In the genomic region with DNA sequence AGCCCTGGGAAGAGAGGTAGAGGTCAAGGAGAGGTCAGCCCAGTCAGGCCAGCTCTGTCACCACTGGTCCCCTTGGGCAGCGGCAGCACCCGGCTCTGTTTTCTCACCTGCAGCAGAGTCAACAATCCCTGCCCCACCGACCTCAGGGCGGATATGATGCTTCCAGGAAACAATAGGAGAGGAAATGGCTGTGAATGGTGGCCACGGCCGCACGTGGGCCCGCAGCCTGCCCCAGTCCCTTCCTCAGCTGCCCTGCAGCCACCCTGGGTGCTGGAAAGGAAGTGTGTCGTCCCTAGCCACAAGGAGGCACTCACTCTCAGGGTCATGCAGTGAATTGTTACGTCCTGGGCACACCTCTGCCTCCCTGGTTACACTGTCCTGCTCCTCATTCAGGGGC, we compare ENCODE assay signal across 8 cellular contexts.
DNase-seq lines count a peak whose midpoint lies in the region; ATAC-seq and TF ChIP-seq lines count a peak whose summit lies in the region.

No MANE protein-coding gene starts in this region.

- TF ChIP-seq POLR2A in transverse colon (IDR thresholded peaks at IDR 0.05): no peak

- no peak overlapping the region for H2BK15ac ChIP-seq in H9 (ENCODE audit: low read depth, low read length)

- H3K18ac ChIP-seq in H9 (ENCODE audit: insufficient read length, low read depth, low read length): no peak overlapping the region

- WGBS in H9 (ENCODE audit: extremely low coverage, insufficient read length, low lambda C conversion rate): no CpG with 5 or more reads among the region's 10 CpGs
- whole genome bisulfite sequencing in heart right ventricle, 2 donors: 72 to 79% methylated on average over 10 of the region's 10 CpGs
- WGBS in transverse colon (ENCODE audit: low coverage in 1 of 2), 2 donors: 64% methylated on average over 10 of the region's 10 CpGs; no CpG with 5 or more reads in 1 of the 2 donors
- 81% methylated on average over 10 of the region's 10 CpGs for WGBS in hepatocyte (ENCODE audit: low lambda C conversion rate, missing lambda C conversion rate)

- no peak overlapping the region for H3K14ac ChIP-seq in H9 (ENCODE audit: insufficient read depth, low read length)

- H3K23ac ChIP-seq in H9 (ENCODE audit: insufficient read length, low read depth, low read length): no peak overlapping the region

- no peak overlapping the region for H4K91ac ChIP-seq in H9 (ENCODE audit: insufficient read length, low read depth, low read length)

- H2BK12ac ChIP-seq in H9 (ENCODE audit: insufficient read length, low read depth, low read length): no peak overlapping the region

- in situ Hi-C loops in transverse colon (cut with MboI; ENCODE audit: low pct_ligation_motif_present in 1 of 4, low pct_unique_long_range_greater_than_20kb in 1 of 4, low sequenced_read_pairs in 3 of 4): no loop called here

- H2AFZ ChIP-seq in H9 (ENCODE audit: low read length): no peak overlapping the region
- no peak overlapping the region for H2AFZ ChIP-seq in hepatocyte

- H3K27ac ChIP-seq in H9 (ENCODE audit: insufficient read length, low read depth, low read length) (no peak overlapping the region), heart right ventricle (peak overlapping the region in 1 of 10 donors; percentile 36), transverse colon (peak overlapping the region in 2 of 4 donors; percentile 32 to 60), hepatocyte (no peak overlapping the region)

- H3K4me1 Mint-ChIP-seq in H9: peaks cover 25 to 29% of the 10 kb centered on the region in 2 experiments
- H3K4me1 Mint-ChIP-seq in activated CD4-positive, alpha-beta T cell treated with anti-CD3 and anti-CD28 coated beads, Interleukin-2, amount 10 ng/mL, durations not matched to agents 24 days and 14 days: peaks cover 65% of the 10 kb centered on the region

- no peaks in the 10 kb centered on the region for H3K23me2 ChIP-seq in H9 (ENCODE audit: insufficient read length, low read depth, low read length, poor library complexity, severe bottlenecking)

- H3K56ac ChIP-seq in H9 (ENCODE audit: insufficient read length, low read depth, low read length): no peak overlapping the region

- TF ChIP-seq EP300 in transverse colon (IDR thresholded peaks at IDR 0.05; ENCODE audit: low read depth): no peak

- no peak overlapping the region for H3K27ac Mint-ChIP-seq in H9
- H3K27ac Mint-ChIP-seq in activated CD4-positive, alpha-beta T cell treated with anti-CD3 and anti-CD28 coated beads, Interleukin-2, amount 10 ng/mL, durations not matched to agents 24 days and 14 days: peak overlapping the region; percentile 66

- no peak overlapping the region for H3K4me2 ChIP-seq in H9 (ENCODE audit: insufficient read depth, insufficient read length, low read length)
- no peak overlapping the region for H3K4me2 ChIP-seq in hepatocyte

- intact Hi-C loops in activated CD4-positive, alpha-beta T cell treated with anti-CD3 and anti-CD28 coated beads, Interleukin-2, amount 10 ng/mL, durations not matched to agents 24 days and 14 days (cut with micrococcal nuclease): loop anchor here (1.0 to 10.0 kb wide), 2 partner anchors 27 to 805 kb away; a partner anchor contains a TSS
- intact Hi-C loops in heart right ventricle (cut with DNase I): no loop called here
- intact Hi-C loops in transverse colon (cut with DNase I; ENCODE audit: low total_unique reads): no loop called here

- no peak overlapping the region for H3K9ac ChIP-seq in H9 (ENCODE audit: extremely low read depth, insufficient read length, low read length)

- no peak overlapping the region for H2BK20ac ChIP-seq in H9 (ENCODE audit: low read depth, low read length, poor library complexity, severe bottlenecking)

- peak; percentile 32 to 42 for DNase-seq in AML-193 (lab: John Stamatoyannopoulos, UW)
- peak; percentile 62 for DNase-seq in H9
- DNase-seq in activated CD4-positive, alpha-beta T cell treated with anti-CD3 and anti-CD28 coated beads, Interleukin-2, amount 10 ng/mL, durations not matched to agents 24 days and 14 days: peak; percentile 78
- DNase-seq in heart right ventricle: peak in 1 of 2 donors; percentile 19
- peak; percentile 56 for DNase-seq in transverse colon
- DNase-seq in hepatocyte (ENCODE audit: low spot score): no peak

- H2AK5ac ChIP-seq in H9 (ENCODE audit: insufficient read length, low read length): no peak overlapping the region

- no peaks in the 10 kb centered on the region for H3K36me3 ChIP-seq in heart right ventricle
- H3K36me3 ChIP-seq in transverse colon: no peaks in the 10 kb centered on the region
- H3K36me3 ChIP-seq in hepatocyte (replicated peaks; ENCODE audit: insufficient read depth, low read depth): no peaks in the 10 kb centered on the region

- no peaks in the 10 kb centered on the region for H3K27me3 Mint-ChIP-seq in H9 (ENCODE audit: low read depth)
- H3K27me3 Mint-ChIP-seq in activated CD4-positive, alpha-beta T cell treated with anti-CD3 and anti-CD28 coated beads, Interleukin-2, amount 10 ng/mL, durations not matched to agents 24 days and 14 days: no peaks in the 10 kb centered on the region

- H3K9me3 Mint-ChIP-seq in H9: no peaks in the 10 kb centered on the region
- H3K9me3 Mint-ChIP-seq in activated CD4-positive, alpha-beta T cell treated with anti-CD3 and anti-CD28 coated beads, Interleukin-2, amount 10 ng/mL, durations not matched to agents 24 days and 14 days: no peaks in the 10 kb centered on the region

- TF ChIP-seq CTCF in H9 (conservative IDR thresholded peaks at IDR 0.05) (peak; percentile 60; the same call in 2 of the 3 replicates), heart right ventricle (IDR thresholded peaks at IDR 0.05) (peak in 4 of 9 donors; percentile 10 to 50 (median 22)), transverse colon (IDR thresholded peaks at IDR 0.05) (peak in 3 of 5 experiments; percentile 30 to 58 (median 51)), hepatocyte (IDR thresholded peaks at IDR 0.05; ENCODE audit: poor library complexity) (no peak)

- no peak overlapping the region for H2BK120ac ChIP-seq in H9 (ENCODE audit: low read depth, low read length, poor library complexity, severe bottlenecking)

- H3K9me3 ChIP-seq in H9 (ENCODE audit: control insufficient read depth, low read depth, low read length) (no peaks in the 10 kb centered on the region), heart right ventricle (peaks cover 0 to 6% (median 0%) of the 10 kb centered on the region in 11 donors), transverse colon (peaks cover 0 to under 1% of the 10 kb centered on the region in 2 donors), hepatocyte (ENCODE audit: low read depth) (no peaks in the 10 kb centered on the region)

- no peak overlapping the region for H3K4me3 Mint-ChIP-seq in H9
- peak overlapping the region; percentile 16 for H3K4me3 Mint-ChIP-seq in activated CD4-positive, alpha-beta T cell treated with anti-CD3 and anti-CD28 coated beads, Interleukin-2, amount 10 ng/mL, durations not matched to agents 24 days and 14 days

- H3K4me3 ChIP-seq in heart right ventricle: no peak overlapping the region
- no peak overlapping the region for H3K4me3 ChIP-seq in transverse colon
- H3K4me3 ChIP-seq in hepatocyte: no peak overlapping the region

- no peak overlapping the region for H3T11ph ChIP-seq in H9 (ENCODE audit: low read length)

- no peaks in the 10 kb centered on the region for H3K79me1 ChIP-seq in H9 (ENCODE audit: insufficient read depth, low read depth, low read length, poor library complexity, severe bottlenecking)

- no peaks in the 10 kb centered on the region for H3K79me2 ChIP-seq in H9 (ENCODE audit: insufficient read depth, low read length)
- H3K79me2 ChIP-seq in hepatocyte: no peaks in the 10 kb centered on the region

- H3K4ac ChIP-seq in H9 (ENCODE audit: low read depth, low read length): no peak overlapping the region

- H4K20me1 ChIP-seq in H9 (ENCODE audit: control insufficient read depth, insufficient read depth, insufficient read length): no peaks in the 10 kb centered on the region
- no peaks in the 10 kb centered on the region for H4K20me1 ChIP-seq in hepatocyte (ENCODE audit: insufficient read depth, poor library complexity, severe bottlenecking)

- H4K5ac ChIP-seq in H9 (ENCODE audit: insufficient read length, low read depth, low read length): no peak overlapping the region

- H4K8ac ChIP-seq in H9 (replicated peaks; ENCODE audit: insufficient read length, low read depth, low read length): no peak overlapping the region

- H3K27me3 ChIP-seq in H9 (ENCODE audit: insufficient read depth, low read length) (no peaks in the 10 kb centered on the region), heart right ventricle (no peaks in the 10 kb centered on the region), transverse colon (no peaks in the 10 kb centered on the region), hepatocyte (no peaks in the 10 kb centered on the region)

- ATAC-seq in heart right ventricle (peak in 6 of 8 donors; percentile 22 to 73 (median 56)), HG02571 (IDR thresholded peaks at IDR 0.05; ENCODE audit: unreplicated experiment) (no peak), GM18858 (IDR thresholded peaks at IDR 0.05; ENCODE audit: unreplicated experiment) (no peak)

- no peak overlapping the region for H2BK5ac ChIP-seq in H9 (ENCODE audit: insufficient read length, low read length)

- H3K4me1 ChIP-seq in H9 (ENCODE audit: insufficient read depth, low read length): peaks cover 5% of the 10 kb centered on the region; the same call in 1 of the 2 replicates
- H3K4me1 ChIP-seq in heart right ventricle: peaks cover 0 to 31% (median 0%) of the 10 kb centered on the region in 9 donors
- H3K4me1 ChIP-seq in transverse colon: peaks cover 3 to 28% (median 13%) of the 10 kb centered on the region in 4 donors
- H3K4me1 ChIP-seq in hepatocyte (ENCODE audit: insufficient read depth): no peaks in the 10 kb centered on the region

- H3K36me3 Mint-ChIP-seq in H9 (ENCODE audit: insufficient read depth in 1 of 3, low read depth in 3 of 3): peaks cover 0 to 4% (median 0%) of the 10 kb centered on the region in 3 experiments; a peak in 1 of 7 replicates
- no peaks in the 10 kb centered on the region for H3K36me3 Mint-ChIP-seq in activated CD4-positive, alpha-beta T cell treated with anti-CD3 and anti-CD28 coated beads, Interleukin-2, amount 10 ng/mL, durations not matched to agents 24 days and 14 days (ENCODE audit: low read depth)

- no peaks in the 10 kb centered on the region for H3K9me2 ChIP-seq in hepatocyte (replicated peaks; ENCODE audit: insufficient read depth)

Comparison
In these comparisons a context has a peak if more than half of its experiments do, and no peak if none do; other contexts are left out.
1. ATAC-seq: peak in heart right ventricle (6 of 8); none in HG02571 (single experiment) and GM18858 (single experiment).